24 cellular contexts compared by ENCODE assay signal in the genomic region with DNA sequence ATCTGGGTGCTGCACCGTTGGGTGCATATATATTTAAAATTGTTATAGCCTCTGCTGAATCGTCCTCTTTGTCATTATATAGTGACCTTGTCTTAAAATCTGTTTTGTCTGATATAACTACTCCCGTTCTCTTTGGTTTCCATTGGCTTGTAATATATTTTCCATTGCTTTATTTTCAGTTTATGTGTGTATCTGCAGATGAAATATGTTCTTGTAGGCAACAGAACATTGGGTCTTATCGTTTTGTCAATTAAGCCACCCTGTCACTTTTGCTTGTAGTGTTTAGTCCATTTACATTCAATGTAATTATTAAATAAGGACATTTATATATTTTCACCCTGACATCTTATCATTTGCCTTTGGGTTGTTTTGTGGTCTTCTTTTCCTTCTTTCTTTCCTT.
"Had no signal": no experiment of that assay in that cellular context is flagged by ENCODE, and none has a peak within 500 bp of the region (broad histone marks: within the 10 kb centered on the region; RNA-seq: fewer than 3 reads in every experiment).

No MANE protein-coding gene starts in this region.

- H3K4me3 ChIP-seq: stomach, suprapubic skin, testis, thoracic aorta, thyroid gland, tibial artery, tibial nerve, transverse colon, upper lobe of left lung, upper lobe of right lung, uterus, vagina had no signal

- DNase-seq: stimulated activated CD4-positive, alpha-beta T cell treated with anti-CD3 and anti-CD28 coated beads, Interleukin-2, amount 100 ng/mL, for 48 hours; stimulated activated CD4-positive, alpha-beta T cell treated with anti-CD3 and anti-CD28 coated beads, Interleukin-4, amount 100 ng/mL, for 1 hour; stimulated activated CD4-positive, alpha-beta T cell treated with anti-CD3 and anti-CD28 coated beads, Interleukin-4, amount 100 ng/mL, for 24 hours; stimulated activated CD4-positive, alpha-beta T cell treated with anti-CD3 and anti-CD28 coated beads, Interleukin-4, amount 100 ng/mL, for 4 hours; stimulated activated CD8-positive, alpha-beta memory T cell treated with anti-CD3 and anti-CD28 coated beads, Interleukin-4, amount 100 ng/mL, for 48 hours; stimulated activated naive B cell treated with anti-CD40 and anti-IgM and Interleukin-4, amounts not matched to agents 10 μg/mL and 1 μg/mL and 100 μg/mL, for 72 hours; stimulated activated naive CD4-positive, alpha-beta T cell; stimulated activated naive CD4-positive, alpha-beta T cell treated with Interleukin-2 at 50 U/mL for 16 hours; stimulated activated naive CD8-positive, alpha-beta T cell treated with anti-CD3 and anti-CD28 coated beads, Interleukin-15, amount 100 ng/mL, for 72 hours; stimulated activated naive CD8-positive, alpha-beta T cell treated with anti-CD3 and anti-CD28 coated beads, Interleukin-15, Interleukin-2, amounts not matched to agents 100 U/mL and 50 U/mL, for 24 hours; stomach; substantia nigra; testis; thyroid gland; tibial artery; transverse colon; trophoblast cell; upper lobe of left lung; upper lobe of right lung; uterus had no signal

- H3K27ac ChIP-seq: stomach, suprapubic skin, testis, thoracic aorta, thyroid gland, tibial artery, tibial nerve, transverse colon, upper lobe of left lung, upper lobe of right lung, uterus, vagina had no signal

- H3K4me1 ChIP-seq: stomach, suprapubic skin, testis, thyroid gland, tibial artery, tibial nerve, transverse colon, upper lobe of left lung, upper lobe of right lung, uterus, vagina had no signal

- H3K9me3 ChIP-seq: testis, thoracic aorta, thyroid gland, tibial artery, transverse colon, upper lobe of left lung, upper lobe of right lung, uterus, vagina had no signal

- H3K36me3 ChIP-seq: stomach, suprapubic skin, thoracic aorta, thyroid gland, tibial artery, tibial nerve, transverse colon, upper lobe of left lung, upper lobe of right lung, uterus, vagina had no signal
